Comparison of ENCODE assay signal across 15 cellular contexts in the genomic region with DNA sequence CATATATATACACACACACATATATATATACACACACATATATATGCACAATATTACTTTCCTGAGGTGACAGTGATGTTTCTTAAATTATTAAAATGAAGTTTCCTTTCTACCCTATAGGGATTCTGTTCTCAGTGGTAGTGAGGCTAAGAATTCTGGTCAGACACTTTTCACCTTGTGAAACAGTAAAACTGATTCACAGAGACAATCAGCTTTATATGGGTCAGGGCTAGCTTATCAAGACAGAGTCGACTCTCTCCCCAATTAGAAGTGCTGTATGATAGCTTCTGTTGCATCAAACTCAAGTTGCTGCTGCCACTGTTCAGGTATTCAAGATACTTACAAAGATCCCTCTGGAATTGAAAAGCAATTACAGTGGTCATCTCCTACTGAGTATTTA.
A peak's percentile ranks its signal among the peaks of the same experiment; 100 is the strongest.
DNase-seq lines count a peak whose midpoint lies in the region; ATAC-seq and TF ChIP-seq lines count a peak whose summit lies in the region.
"Had no signal": no experiment of that assay in that cellular context is flagged by ENCODE, and none has a peak within 500 bp of the region (broad histone marks: within the 10 kb centered on the region; RNA-seq: fewer than 3 reads in every experiment).

No MANE protein-coding gene starts in this region.

- no peak overlapping the region for H2BK15ac ChIP-seq in IMR-90 (ENCODE audit: low read depth, low read length)

- H2AFZ ChIP-seq in IMR-90 (replicated peaks; ENCODE audit: low read length, poor library complexity): no peak overlapping the region

- peaks cover 10% of the 10 kb centered on the region for H3K4me1 ChIP-seq in IMR-90 (ENCODE audit: control insufficient read depth, insufficient read depth, low read length)

- H2AK9ac ChIP-seq in IMR-90 (replicated peaks; ENCODE audit: low read depth, low read length, poor library complexity): no peak overlapping the region

- no peak overlapping the region for H4K8ac ChIP-seq in IMR-90 (ENCODE audit: low read depth in 2 of 2, low read length in 2 of 2)

- WGBS in IMR-90 (ENCODE audit: extremely low coverage in 2 of 2, insufficient read length in 1 of 2), 2 experiments: no CpG with 5 or more reads among the region's 1 CpG

- intact Hi-C loops in IMR-90 (cut with micrococcal nuclease): no loop called here

- no peak overlapping the region for H3K18ac ChIP-seq in IMR-90 (ENCODE audit: low read depth, low read length)

- no peak for DNase-seq in activated CD8-positive, alpha-beta memory T cell treated with anti-CD3 and anti-CD28 coated beads, Interleukin-2, amount 10 ng/mL, durations not matched to agents 7 days and 5 days
- no peak for DNase-seq in activated CD8-positive, alpha-beta memory T cell treated with anti-CD3 and anti-CD28 coated beads for 24 hours
- DNase-seq in IMR-90 (no peak), DMS53 (lab: John Stamatoyannopoulos, UW) (no peak), G401 (ENCODE audit: low spot score) (no peak), SIG-M5 treated with dmso at 0.1 percent for 504 hours (lab: John Stamatoyannopoulos, UW; ENCODE audit: unreplicated experiment) (no peak)
- no peak for DNase-seq in effector memory CD8-positive, alpha-beta T cell
- DNase-seq: CD8-positive, alpha-beta memory T cell; COR-L47; DMS 273 treated with DMSO at 0.1 percent for 48 hours; GDM1; H9 had no signal

- POLR2A ChIA-PET in IMR-90 (lab: Charles Lee; ENCODE audit: unreplicated experiment): no interaction called here

- H3K36me3 ChIP-seq in IMR-90 (ENCODE audit: control insufficient read depth, insufficient read depth, low read length): no peaks in the 10 kb centered on the region

- no peak overlapping the region for H3K4me3 ChIP-seq in IMR-90 (ENCODE audit: insufficient read depth, low read depth, low read length)
- H3K4me3 ChIP-seq: BLaER1 treated with 17β-estradiol and CSF1 and Interleukin-3, amounts not matched to agents 10 nM and 100 nM had no signal

- peaks cover 5 to 22% of the 10 kb centered on the region in 2 experiments; a peak in 2 of 4 replicates for H3K79me1 ChIP-seq in IMR-90 (ENCODE audit: low read depth in 1 of 2, low read length in 2 of 2)

- H3K27ac ChIP-seq in IMR-90 (ENCODE audit: insufficient read depth, low read length): no peak overlapping the region
- H3K27ac ChIP-seq: BLaER1 treated with 17β-estradiol and CSF1 and Interleukin-3, amounts not matched to agents 10 nM and 100 nM had no signal

- no peak overlapping the region for H3K23ac ChIP-seq in IMR-90 (ENCODE audit: low read depth, low read length)

- H2BK5ac ChIP-seq in IMR-90 (ENCODE audit: low read depth, low read length, poor library complexity, severe bottlenecking): no peak overlapping the region

- H3K36me3 Mint-ChIP-seq in activated CD8-positive, alpha-beta memory T cell treated with anti-CD3 and anti-CD28 coated beads, Interleukin-2, amount 10 ng/mL, durations not matched to agents 7 days and 5 days: peaks cover 30% of the 10 kb centered on the region
- H3K36me3 Mint-ChIP-seq in effector memory CD8-positive, alpha-beta T cell (ENCODE audit: insufficient read depth): peaks cover 4% of the 10 kb centered on the region

- H3K9me1 ChIP-seq in IMR-90 (ENCODE audit: insufficient read depth, low read length): no peaks in the 10 kb centered on the region; the same call in 1 of the 2 replicates

- no peak overlapping the region for H2BK20ac ChIP-seq in IMR-90 (ENCODE audit: low read depth, low read length)

- in situ Hi-C loops in IMR-90 (cut with MboI; ENCODE audit: low sequenced_read_pairs) (no loop called here), G401 (cut with HindIII; ENCODE audit: low sequenced_read_pairs) (no loop called here)

- no peak overlapping the region for H3K9ac ChIP-seq in IMR-90 (ENCODE audit: low read depth, low read length)
- H3K9ac ChIP-seq: BLaER1 treated with 17β-estradiol and CSF1 and Interleukin-3, amounts not matched to agents 10 nM and 100 nM had no signal

- ATAC-seq in activated CD8-positive, alpha-beta memory T cell treated with anti-CD3 and anti-CD28 coated beads, Interleukin-2, amount 10 ng/mL, durations not matched to agents 7 days and 5 days: no peak
- peak; percentile 38 for ATAC-seq in IMR-90 (ENCODE audit: low read depth)
- ATAC-seq in effector memory CD8-positive, alpha-beta T cell (replicated peaks): no peak

- H3K27me3 Mint-ChIP-seq in activated CD8-positive, alpha-beta memory T cell treated with anti-CD3 and anti-CD28 coated beads, Interleukin-2, amount 10 ng/mL, durations not matched to agents 7 days and 5 days: no peaks in the 10 kb centered on the region
- no peaks in the 10 kb centered on the region for H3K27me3 Mint-ChIP-seq in effector memory CD8-positive, alpha-beta T cell
- H3K27me3 Mint-ChIP-seq: B cell; CD8-positive, alpha-beta memory T cell; IgD-negative memory B cell had no signal

- no peak overlapping the region for H3K56ac ChIP-seq in IMR-90 (ENCODE audit: extremely low read depth, insufficient read depth, low read length)

- no peak overlapping the region for H3K14ac ChIP-seq in IMR-90 (replicated peaks; ENCODE audit: low read depth, low read length)

- H4K20me1 ChIP-seq in IMR-90 (ENCODE audit: insufficient read depth, low read length): peaks cover 8% of the 10 kb centered on the region; the same call in 1 of the 2 replicates

- no peak overlapping the region for H4K5ac ChIP-seq in IMR-90 (ENCODE audit: low read depth, low read length)

- H3K4me2 ChIP-seq in IMR-90 (ENCODE audit: low read depth, low read length): no peak overlapping the region
- H3K4me2 ChIP-seq: BLaER1 treated with 17β-estradiol and CSF1 and Interleukin-3, amounts not matched to agents 10 nM and 100 nM had no signal

- peaks cover 2% of the 10 kb centered on the region for H3K9me3 Mint-ChIP-seq in activated CD8-positive, alpha-beta memory T cell treated with anti-CD3 and anti-CD28 coated beads, Interleukin-2, amount 10 ng/mL, durations not matched to agents 7 days and 5 days (ENCODE audit: low read depth)
- H3K9me3 Mint-ChIP-seq in effector memory CD8-positive, alpha-beta T cell: peaks cover 0 to 2% of the 10 kb centered on the region in 2 donors
- H3K9me3 Mint-ChIP-seq: H9 had no signal

- no peak for TF ChIP-seq POLR2A in IMR-90 (IDR thresholded peaks at IDR 0.05; ENCODE audit: low read depth, low read length)

- no peak overlapping the region for H2AK5ac ChIP-seq in IMR-90 (ENCODE audit: low read depth, low read length)

- no peak overlapping the region for H3K4ac ChIP-seq in IMR-90 (ENCODE audit: low read depth, low read length)

- H3K27ac Mint-ChIP-seq in activated CD8-positive, alpha-beta memory T cell treated with anti-CD3 and anti-CD28 coated beads, Interleukin-2, amount 10 ng/mL, durations not matched to agents 7 days and 5 days: peak overlapping the region; percentile 48
- H3K27ac Mint-ChIP-seq in effector memory CD8-positive, alpha-beta T cell: peak overlapping the region; percentile 30 to 76
- H3K27ac Mint-ChIP-seq: B cell, IgD-negative memory B cell had no signal

- H2BK120ac ChIP-seq in IMR-90 (ENCODE audit: low read depth, low read length): no peak overlapping the region

- TF ChIP-seq CTCF in IMR-90 (conservative IDR thresholded peaks at IDR 0.05; ENCODE audit: low read depth, low read length): no peak

- no peak overlapping the region for H4K91ac ChIP-seq in IMR-90 (ENCODE audit: insufficient read depth, low read depth, low read length)

- no peaks in the 10 kb centered on the region for H3K27me3 ChIP-seq in IMR-90 (ENCODE audit: control insufficient read depth, insufficient read depth, low read length)
- H3K27me3 ChIP-seq: BLaER1 treated with 17β-estradiol and CSF1 and Interleukin-3, amounts not matched to agents 10 nM and 100 nM had no signal

- no TSS peak for BruUV-seq in IMR-90 (replicated peaks; lab: Mats Ljungman, UMichigan)

- H3K9me3 ChIP-seq in IMR-90 (ENCODE audit: control insufficient read depth, insufficient read depth, low read length): no peaks in the 10 kb centered on the region

- TF ChIP-seq RAD21 in IMR-90 (IDR thresholded peaks at IDR 0.05; ENCODE audit: low read length): no peak

- peaks cover 37% of the 10 kb centered on the region for H3K4me1 Mint-ChIP-seq in activated CD8-positive, alpha-beta memory T cell treated with anti-CD3 and anti-CD28 coated beads, Interleukin-2, amount 10 ng/mL, durations not matched to agents 7 days and 5 days
- peaks cover 40 to 52% of the 10 kb centered on the region in 2 donors for H3K4me1 Mint-ChIP-seq in effector memory CD8-positive, alpha-beta T cell (ENCODE audit: low read depth in 2 of 2)

- dilution Hi-C loops in IMR-90 (cut with HindIII; ENCODE audit: low sequenced_read_pairs, unreplicated experiment): no loop called here

- CTCF ChIA-PET in activated CD8-positive, alpha-beta memory T cell treated with anti-CD3 and anti-CD28 coated beads, Interleukin-2, amount 10 ng/mL, durations not matched to agents 7 days and 5 days (lab: Charles Lee): no interaction called here
- CTCF ChIA-PET in IMR-90 (lab: Yijun Ruan, JAX): no interaction called here

- H3K4me3 Mint-ChIP-seq in activated CD8-positive, alpha-beta memory T cell treated with anti-CD3 and anti-CD28 coated beads, Interleukin-2, amount 10 ng/mL, durations not matched to agents 7 days and 5 days: no peak overlapping the region
- H3K4me3 Mint-ChIP-seq in effector memory CD8-positive, alpha-beta T cell: no peak overlapping the region
- H3K4me3 Mint-ChIP-seq: B cell; CD8-positive, alpha-beta memory T cell; H9; IgD-negative memory B cell had no signal

TF ChIP-seq in IMR-90, 13 proteins besides CTCF, POLR2A, EP300 and RAD21:
- TF ChIP-seq, protein P1, sequence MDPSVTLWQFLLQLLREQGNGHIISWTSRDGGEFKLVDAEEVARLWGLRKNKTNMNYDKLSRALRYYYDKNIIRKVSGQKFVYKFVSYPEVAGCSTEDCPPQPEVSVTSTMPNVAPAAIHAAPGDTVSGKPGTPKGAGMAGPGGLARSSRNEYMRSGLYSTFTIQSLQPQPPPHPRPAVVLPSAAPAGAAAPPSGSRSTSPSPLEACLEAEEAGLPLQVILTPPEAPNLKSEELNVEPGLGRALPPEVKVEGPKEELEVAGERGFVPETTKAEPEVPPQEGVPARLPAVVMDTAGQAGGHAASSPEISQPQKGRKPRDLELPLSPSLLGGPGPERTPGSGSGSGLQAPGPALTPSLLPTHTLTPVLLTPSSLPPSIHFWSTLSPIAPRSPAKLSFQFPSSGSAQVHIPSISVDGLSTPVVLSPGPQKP (IDR thresholded peaks at IDR 0.05; ENCODE audit: borderline replicate concordance, low read depth, low read length): no peak
- TF ChIP-seq MAFK (IDR thresholded peaks at IDR 0.05; ENCODE audit: low read depth, low read length) (no peak), BHLHE40 (IDR thresholded peaks at IDR 0.05; ENCODE audit: low read depth, low read length) (no peak), RCOR1 (IDR thresholded peaks at IDR 0.05; ENCODE audit: insufficient replicate concordance, low read length) (no peak), RFX5 (IDR thresholded peaks at IDR 0.05; ENCODE audit: low read depth, low read length) (no peak), MXI1 (IDR thresholded peaks at IDR 0.05; ENCODE audit: borderline replicate concordance, low read depth, low read length) (no peak)
